Comparison of ENCODE assay signal across 8 cellular contexts in the genomic region with DNA sequence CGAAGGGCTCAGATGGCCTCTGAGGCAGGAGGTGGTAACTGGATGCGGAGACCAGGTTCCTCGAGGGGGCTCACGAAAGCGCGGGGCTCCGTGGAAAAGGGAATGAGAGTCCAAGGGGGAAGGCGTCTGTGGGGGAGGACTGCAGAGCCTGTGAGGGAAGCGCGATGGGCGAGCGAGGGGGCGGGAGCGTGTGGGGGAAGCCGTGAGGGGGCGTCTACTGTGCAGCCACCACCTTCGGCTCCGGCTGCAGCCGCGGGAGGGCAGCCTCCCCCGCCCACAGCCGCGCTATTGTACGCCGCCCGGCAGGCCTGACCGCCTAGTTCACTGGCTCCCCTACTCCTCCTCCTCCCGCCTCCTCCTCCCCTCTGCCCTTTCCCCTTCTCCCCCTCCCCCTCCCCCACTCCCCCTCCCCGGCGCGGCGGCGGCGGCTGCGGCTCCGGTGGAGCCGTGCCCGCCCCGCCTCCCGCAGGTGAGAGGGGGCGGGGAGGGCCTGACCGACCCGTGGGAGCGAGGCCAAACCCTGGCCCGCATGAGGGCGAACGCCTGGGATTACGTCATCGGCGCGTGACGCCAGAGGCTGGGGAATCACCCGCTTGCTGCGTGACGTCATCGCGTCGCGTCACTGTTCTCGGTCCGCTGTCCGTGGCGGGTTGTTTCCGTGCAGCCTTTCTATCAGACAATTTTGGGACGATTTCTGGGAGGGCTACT. TPM values are rescaled to one million over a fixed set of nuclear protein-coding genes. Genes with fewer than 3 reads are reported as not detected.
DNase-seq lines count a peak whose midpoint lies in the region; ATAC-seq lines count a peak whose summit lies in the region.

Gene PAK1, minus strand, starts transcription at position 294 of the 708 bp plus-strand sequence. CDS start 81,574 bp downstream, outside the sequence.

- no peaks in the 10 kb centered on the region for H3K27me3 ChIP-seq in BLaER1

- peak; percentile 91 for DNase-seq in NCI-H748 (lab: John Stamatoyannopoulos, UW; ENCODE audit: unreplicated experiment)
- peak; percentile 77 to 95 for DNase-seq in activated CD8-positive, alpha-beta memory T cell treated with anti-CD3 and anti-CD28 coated beads for 1 hour (ENCODE audit: extremely low read depth in 1 of 2, low read depth in 1 of 2)
- DNase-seq in effector CD8-positive, alpha-beta T cell (lab: John Stamatoyannopoulos, UW), result peak; percentile 92
- DNase-seq in lung microvascular endothelial cell (ENCODE audit: low read depth in 2 of 2), result peak; percentile 68 to 70
- DNase-seq in stimulated activated CD4-positive, alpha-beta T cell treated with anti-CD3 and anti-CD28 coated beads, TNF-alpha, amount 100 ng/mL, for 24 hours (ENCODE audit: low read depth in 3 of 3), result peak; percentile 65 to 78 (median 72)

- peak within 1 kb of the TSS; percentile 94 for H3K9ac ChIP-seq in BLaER1

- H3K4me1 ChIP-seq in BLaER1, result peaks cover 30% of the 10 kb centered on the region

- H3K27ac ChIP-seq in BLaER1, result peak within 1 kb of the TSS; percentile 91

- H3K36me3 ChIP-seq in BLaER1, result no peaks in the 10 kb centered on the region

- H3K9me3 ChIP-seq in BLaER1, result no peaks in the 10 kb centered on the region

- peak within 1 kb of the TSS; percentile 88 for H3K4me3 ChIP-seq in BLaER1

- 0 out of 2 replicates have a peak, but pooled peaks cover 2% of the 10 kb centered on the region for H4K20me1 ChIP-seq in BLaER1

- ATAC-seq in GM19328 (IDR thresholded peaks at IDR 0.05; ENCODE audit: unreplicated experiment), result peak; percentile 48
- ATAC-seq in HG03469 (IDR thresholded peaks at IDR 0.05; ENCODE audit: unreplicated experiment), result peak; percentile 37

- peak within 1 kb of the TSS; percentile 77 for H3K4me2 ChIP-seq in BLaER1

RNA-seq across cellular contexts. Expression of gene PAK1, which starts in this region (rescaled TPM):
- total RNA-seq in lung microvascular endothelial cell, result under 0.01 and 0.87 TPM in 2 replicates

Comparison
In these comparisons a context has a peak if more than half of its experiments do, and no peak if none do; other contexts are left out.
1. Peak in every context shown above with its lines: DNase-seq, ATAC-seq, H3K4me3 ChIP-seq and H3K27ac ChIP-seq.
2. Peak in DNase-seq in lung microvascular endothelial cell; RNA of the gene not detected or under 1 TPM.